ENCODE assay signal across 1 cellular context in genomic region chr14:105748204-105748578, GRCh38.
TF ChIP-seq lines count a peak whose summit lies in the region.

No MANE protein-coding gene starts in this region.

TF ChIP-seq in HEK293, 187 proteins besides CTCF, POLR2A, EP300 and RAD21 (continued from another document):
- TF ChIP-seq, protein P1, sequence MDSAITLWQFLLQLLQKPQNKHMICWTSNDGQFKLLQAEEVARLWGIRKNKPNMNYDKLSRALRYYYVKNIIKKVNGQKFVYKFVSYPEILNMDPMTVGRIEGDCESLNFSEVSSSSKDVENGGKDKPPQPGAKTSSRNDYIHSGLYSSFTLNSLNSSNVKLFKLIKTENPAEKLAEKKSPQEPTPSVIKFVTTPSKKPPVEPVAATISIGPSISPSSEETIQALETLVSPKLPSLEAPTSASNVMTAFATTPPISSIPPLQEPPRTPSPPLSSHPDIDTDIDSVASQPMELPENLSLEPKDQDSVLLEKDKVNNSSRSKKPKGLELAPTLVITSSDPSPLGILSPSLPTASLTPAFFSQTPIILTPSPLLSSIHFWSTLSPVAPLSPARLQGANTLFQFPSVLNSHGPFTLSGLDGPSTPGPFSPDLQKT (IDR thresholded peaks at IDR 0.05; ENCODE audit: borderline replicate concordance, low read depth, low read length) = no peak
- 0 out of 2 replicates have a peak, but pooled peaks have one; percentile 19 for TF ChIP-seq ZBTB21 (tag by site-specific recombination; IDR thresholded peaks at IDR 0.05)
- no peak for TF ChIP-seq ZBTB17 (tag by site-specific recombination; IDR thresholded peaks at IDR 0.05)
- no peak for TF ChIP-seq ZNF544 (tag by site-specific recombination; IDR thresholded peaks at IDR 0.05)
- peak; percentile 27; the same call in 1 of the 2 replicates for TF ChIP-seq ZNF398 (tag by site-specific recombination; IDR thresholded peaks at IDR 0.05)
- TF ChIP-seq SCRT2 (tag by site-specific recombination; IDR thresholded peaks at IDR 0.05) = no peak
